Comparison of ENCODE assay signal across 8 cellular contexts in genomic region chr14:63204407-63205280, GRCh38. TPM values are rescaled to one million over a fixed set of nuclear protein-coding genes. Genes with fewer than 3 reads are reported as not detected.
A peak's percentile ranks its signal among the peaks of the same experiment; 100 is the strongest.
DNase-seq lines count a peak whose midpoint lies in the region; ATAC-seq and TF ChIP-seq lines count a peak whose summit lies in the region.

RHOJ (plus strand) TSS chr14:63204443; CDS start chr14:63204870, 427 bp downstream.

- DNase-seq in UCSD-AML1 (lab: John Stamatoyannopoulos, UW; ENCODE audit: unreplicated experiment) (peak; percentile 10), cardiac muscle cell (ENCODE audit: low read depth in 1 of 2, low spot score in 1 of 2) (peak; percentile 34 to 55), pulmonary artery endothelial cell (ENCODE audit: low read depth, low spot score) (no peak), NAMALWA (ENCODE audit: low spot score) (no peak), ACHN (no peak)

- H3K9ac ChIP-seq in ES-I3 (ENCODE audit: low read depth, low read length) = peak within 1 kb of the TSS; percentile 41

- H3K36me3 ChIP-seq in ES-I3 (ENCODE audit: insufficient read depth, low read length) = no peaks in the 10 kb centered on the region; the same call in 1 of the 2 replicates
- H3K36me3 ChIP-seq in cardiac muscle cell = no peaks in the 10 kb centered on the region

- H3K9me3 ChIP-seq in ES-I3 (ENCODE audit: control insufficient read depth, insufficient read depth, low read length) (no peaks in the 10 kb centered on the region), cardiac muscle cell (ENCODE audit: low read depth) (no peaks in the 10 kb centered on the region)

- no peak for TF ChIP-seq CTCF in cardiac muscle cell (IDR thresholded peaks at IDR 0.05; ENCODE audit: low read depth, low read length)

- H3K4me1 ChIP-seq in ES-I3 (ENCODE audit: insufficient read depth, low read length) = 0 out of 2 replicates have a peak, but pooled peaks cover 10% of the 10 kb centered on the region
- H3K4me1 ChIP-seq in cardiac muscle cell (ENCODE audit: low read depth) = no peaks in the 10 kb centered on the region

- H3K27me3 ChIP-seq in cardiac muscle cell = no peaks in the 10 kb centered on the region

- ATAC-seq in GM21786 (IDR thresholded peaks at IDR 0.05; ENCODE audit: unreplicated experiment) = no peak
- ATAC-seq in GM19467 (IDR thresholded peaks at IDR 0.05; ENCODE audit: unreplicated experiment) = no peak

- no peak within 1 kb of the TSS for H3K4me3 ChIP-seq in cardiac muscle cell

- no peak within 1 kb of the TSS for H3K27ac ChIP-seq in cardiac muscle cell

- in situ Hi-C loops in ACHN (cut with HindIII; ENCODE audit: low pct_ligation_motif_present, low pct_unique_long_range_greater_than_20kb, low sequenced_read_pairs) = no loop called here

RNA-seq across cellular contexts. Expression of gene RHOJ, which starts in this region (rescaled TPM):
- total RNA-seq in cardiac muscle cell (0.18 TPM in 1 of 2 replicates, not detected in the other), pulmonary artery endothelial cell (65.8 and 126 TPM in 2 replicates)
- 0.74 TPM in 1 of 2 replicates, not detected in the other for polyA plus RNA-seq in cardiac muscle cell

Comparison
In these comparisons a context has a peak if more than half of its experiments do, and no peak if none do; other contexts are left out.
1. RNA of gene RHOJ (total RNA-seq): 65.8 to 126 TPM in pulmonary artery endothelial cell; 0.18 TPM in cardiac muscle cell; every median in the first group is over 10 times any median in the second.
2. Peak in DNase-seq in cardiac muscle cell; RNA of the gene not detected or under 1 TPM.